ENCODE assay signal across 16 cellular contexts in the genomic region with DNA sequence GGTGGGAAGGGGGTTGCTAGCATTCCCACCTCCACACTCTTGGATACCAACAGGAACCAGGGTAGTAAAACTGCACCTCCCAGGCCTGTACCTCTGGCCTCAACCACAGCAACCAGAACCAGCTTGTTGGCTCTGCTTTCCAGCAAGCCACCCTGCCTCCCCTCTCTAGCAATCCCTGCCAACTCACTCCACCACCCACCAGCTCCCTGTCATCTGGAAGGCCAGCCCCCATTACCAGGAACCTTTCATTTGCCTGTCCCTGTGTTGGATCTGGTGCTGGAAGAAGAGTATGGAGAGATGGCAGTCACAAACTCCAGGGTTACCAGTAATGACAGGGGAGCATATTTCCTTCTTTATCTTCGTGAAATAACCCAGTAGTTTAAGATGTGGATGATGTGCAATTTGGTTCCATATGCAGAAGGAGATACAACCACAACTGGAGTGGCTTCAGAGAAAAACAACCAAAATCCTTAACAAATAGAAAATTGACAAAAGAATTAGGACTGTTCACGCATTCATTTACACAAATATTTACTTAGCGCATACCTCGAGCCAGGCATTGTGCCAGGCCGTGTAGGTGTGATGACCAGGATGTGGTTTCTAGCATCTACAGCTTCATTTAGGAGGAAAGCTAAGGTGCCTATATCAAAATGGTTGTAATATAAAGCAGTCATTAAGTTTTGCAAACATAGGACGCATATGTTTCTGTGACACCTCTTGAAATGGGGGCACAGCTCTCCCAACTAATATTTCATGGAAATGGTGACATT. TPM values are rescaled to one million over a fixed set of nuclear protein-coding genes. Genes with fewer than 3 reads are reported as not detected.
A peak's percentile ranks its signal among the peaks of the same experiment; 100 is the strongest.
DNase-seq lines count a peak whose midpoint lies in the region; ATAC-seq and TF ChIP-seq lines count a peak whose summit lies in the region.
"Had no signal": no experiment of that assay in that cellular context is flagged by ENCODE, and none has a peak within 500 bp of the region (broad histone marks: within the 10 kb centered on the region; RNA-seq: fewer than 3 reads in every experiment).

No MANE protein-coding gene starts in this region.

- peaks cover 2% of the 10 kb centered on the region for H3K4me1 ChIP-seq in right cardiac atrium (ENCODE audit: control insufficient read depth, insufficient read depth, low read length)
- H3K4me1 ChIP-seq in upper lobe of right lung: peaks cover 6% of the 10 kb centered on the region
- H3K4me1 ChIP-seq in GM23248 (ENCODE audit: insufficient read depth): peaks cover 5% of the 10 kb centered on the region; the same call in 1 of the 2 replicates

- no peaks in the 10 kb centered on the region for H3K9me2 ChIP-seq in GM23248 (ENCODE audit: insufficient read depth)

- TF ChIP-seq CTCF in upper lobe of right lung (IDR thresholded peaks at IDR 0.05): no peak

- no peaks in the 10 kb centered on the region for H3K36me3 ChIP-seq in upper lobe of right lung
- no peaks in the 10 kb centered on the region for H3K36me3 ChIP-seq in GM23248 (ENCODE audit: low read depth)
- H3K36me3 ChIP-seq: BLaER1 treated with 17β-estradiol and CSF1 and Interleukin-3, amounts not matched to agents 10 nM and 100 nM; gastrocnemius medialis; upper lobe of left lung had no signal

- DNase-seq in right cardiac atrium (no peak), Right ventricle myocardium superior (no peak), NCI-H2029 treated with DMSO at 0.1 percent for 48 hours (lab: John Stamatoyannopoulos, UW) (peak; percentile 71), upper lobe of right lung (peak; percentile 66), GM23248 (no peak), SW 1271 (lab: John Stamatoyannopoulos, UW) (no peak), EL (no peak)
- peak in 2 of 3 experiments; percentile 21 to 26 for DNase-seq in effector memory CD8-positive, alpha-beta T cell
- DNase-seq: activated CD4-positive, alpha-beta memory T cell treated with anti-CD3 and anti-CD28 coated beads, Interleukin-2, amount 10 ng/mL, durations not matched to agents 7 days and 5 days; gastrocnemius medialis; NCI-H1436 treated with DMSO at 0.1 percent for 48 hours; NK-92 treated with Interleukin-12 subunit alpha and Interleukin-12 subunit beta, amount 100 ng/mL, for 24 hours had no signal

- H3K27me3 ChIP-seq in right cardiac atrium (ENCODE audit: control insufficient read depth, insufficient read depth) (no peaks in the 10 kb centered on the region), upper lobe of right lung (peaks cover 24% of the 10 kb centered on the region), GM23248 (replicated peaks; ENCODE audit: insufficient read depth) (peaks cover 59% of the 10 kb centered on the region)

- H3K4me1 Mint-ChIP-seq in effector memory CD8-positive, alpha-beta T cell (ENCODE audit: low read depth in 2 of 2): peaks cover 24 to 34% of the 10 kb centered on the region in 2 donors

- H3K36me3 Mint-ChIP-seq in effector memory CD8-positive, alpha-beta T cell (ENCODE audit: insufficient read depth): no peaks in the 10 kb centered on the region
- H3K36me3 Mint-ChIP-seq: IgD-negative memory B cell, immature natural killer cell had no signal

- H2AFZ ChIP-seq in GM23248: no peak overlapping the region

- no peaks in the 10 kb centered on the region for H3K9me3 Mint-ChIP-seq in effector memory CD8-positive, alpha-beta T cell
- H3K9me3 Mint-ChIP-seq: activated CD4-positive, alpha-beta memory T cell treated with anti-CD3 and anti-CD28 coated beads, Interleukin-2, amount 10 ng/mL, durations not matched to agents 7 days and 5 days; IgD-negative memory B cell had no signal

- H3K9me3 ChIP-seq in right cardiac atrium (ENCODE audit: control insufficient read depth, low read length): no peaks in the 10 kb centered on the region
- H3K9me3 ChIP-seq in upper lobe of right lung: no peaks in the 10 kb centered on the region
- H3K9me3 ChIP-seq in GM23248 (ENCODE audit: low read depth): no peaks in the 10 kb centered on the region
- H3K9me3 ChIP-seq: BLaER1 treated with 17β-estradiol and CSF1 and Interleukin-3, amounts not matched to agents 10 nM and 100 nM; gastrocnemius medialis; upper lobe of left lung had no signal

- in situ Hi-C loops in GM23248 (cut with MboI): no loop called here

- H3K79me2 ChIP-seq in GM23248 (ENCODE audit: insufficient read depth): no peaks in the 10 kb centered on the region

- H3K4me2 ChIP-seq in GM23248 (ENCODE audit: unreplicated experiment): no peak overlapping the region
- H3K4me2 ChIP-seq: BLaER1 treated with 17β-estradiol and CSF1 and Interleukin-3, amounts not matched to agents 10 nM and 100 nM had no signal

- H3K27me3 Mint-ChIP-seq in effector memory CD8-positive, alpha-beta T cell: peaks cover 0 to 8% of the 10 kb centered on the region in 2 donors

- 69% methylated on average over 6 of the region's 6 CpGs for WGBS in right cardiac atrium
- WGBS in GM23248 (ENCODE audit: low coverage in 1 of 2, low lambda C conversion rate in 2 of 2, missing lambda C conversion rate in 2 of 2), 2 experiments: 59 to 67% methylated on average over 6 of the region's 6 CpGs

- no peak overlapping the region for H3K27ac Mint-ChIP-seq in effector memory CD8-positive, alpha-beta T cell
- H3K27ac Mint-ChIP-seq: activated CD4-positive, alpha-beta memory T cell treated with anti-CD3 and anti-CD28 coated beads, Interleukin-2, amount 10 ng/mL, durations not matched to agents 7 days and 5 days; IgD-negative memory B cell; immature natural killer cell had no signal

- intact Hi-C loops in right cardiac atrium (cut with DNase I) (no loop called here), Right ventricle myocardium superior (cut with DNase I) (no loop called here), upper lobe of right lung (cut with DNase I) (no loop called here)

- H3K9ac ChIP-seq in GM23248: no peak overlapping the region
- H3K9ac ChIP-seq: BLaER1 treated with 17β-estradiol and CSF1 and Interleukin-3, amounts not matched to agents 10 nM and 100 nM had no signal

- H3K27ac ChIP-seq in right cardiac atrium (ENCODE audit: low read length) (peak overlapping the region; percentile 79), upper lobe of right lung (no peak overlapping the region), GM23248 (no peak overlapping the region)
- H3K27ac ChIP-seq: BLaER1 treated with 17β-estradiol and CSF1 and Interleukin-3, amounts not matched to agents 10 nM and 100 nM; upper lobe of left lung had no signal

- H3K4me3 Mint-ChIP-seq in effector memory CD8-positive, alpha-beta T cell: no peak overlapping the region
- H3K4me3 Mint-ChIP-seq: activated CD4-positive, alpha-beta memory T cell treated with anti-CD3 and anti-CD28 coated beads, Interleukin-2, amount 10 ng/mL, durations not matched to agents 7 days and 5 days had no signal

- H3F3A ChIP-seq in GM23248 (ENCODE audit: insufficient read depth): no peaks in the 10 kb centered on the region

- no peak for ATAC-seq in right cardiac atrium
- no peak for ATAC-seq in Right ventricle myocardium superior (ENCODE audit: poor library complexity)
- ATAC-seq in effector memory CD8-positive, alpha-beta T cell (replicated peaks): peak; percentile 40
- ATAC-seq in upper lobe of right lung: no peak
- ATAC-seq: gastrocnemius medialis had no signal

- H3K4me3 ChIP-seq in right cardiac atrium (ENCODE audit: low read length): no peak overlapping the region
- no peak overlapping the region for H3K4me3 ChIP-seq in upper lobe of right lung
- no peak overlapping the region for H3K4me3 ChIP-seq in GM23248
- H3K4me3 ChIP-seq: BLaER1 treated with 17β-estradiol and CSF1 and Interleukin-3, amounts not matched to agents 10 nM and 100 nM; gastrocnemius medialis; upper lobe of left lung had no signal

- no peaks in the 10 kb centered on the region for H4K20me1 ChIP-seq in GM23248 (ENCODE audit: insufficient read depth)

RNA-seq across cellular contexts. Expression of a gene that starts 3.4 kb away (rescaled TPM):
- total RNA-seq in right cardiac atrium: 10 to 100 TPM; 22.7 to 50.2 (median 39.4) TPM
- polyA plus RNA-seq in right cardiac atrium: 27.5 TPM
- total RNA-seq in Right ventricle myocardium superior: 32.1 TPM
- 14.0 TPM for total RNA-seq in upper lobe of right lung
- 0.11 TPM in 1 of 2 replicates, not detected in the other for total RNA-seq in GM23248 (2014; rRNA removed; shearing (Covaris generic))
- 0.09 TPM in 1 of 2 replicates, not detected in the other for polyA plus RNA-seq in GM23248 (2016; fragmentation: Nextera tagmentation; extraction: Ambion mirVana)

Comparison
In these comparisons a context has a peak if more than half of its experiments do, and no peak if none do; other contexts are left out.
1. DNase-seq: peak in NCI-H2029 treated with DMSO at 0.1 percent for 48 hours (single experiment), effector memory CD8-positive, alpha-beta T cell (2 of 3) and upper lobe of right lung (single experiment); none in right cardiac atrium (0 of 3), Right ventricle myocardium superior (single experiment), GM23248 (single experiment), SW 1271 (0 of 2) and EL (single experiment).
2. RNA of a gene that starts 3.4 kb away (total RNA-seq): 22.7 to 50.2 TPM in right cardiac atrium, 32.1 TPM in Right ventricle myocardium superior (single experiment) and 14.0 TPM in upper lobe of right lung (single experiment); 0.11 TPM in GM23248; every median in the first group is over 10 times any median in the second.